In the genomic region with DNA sequence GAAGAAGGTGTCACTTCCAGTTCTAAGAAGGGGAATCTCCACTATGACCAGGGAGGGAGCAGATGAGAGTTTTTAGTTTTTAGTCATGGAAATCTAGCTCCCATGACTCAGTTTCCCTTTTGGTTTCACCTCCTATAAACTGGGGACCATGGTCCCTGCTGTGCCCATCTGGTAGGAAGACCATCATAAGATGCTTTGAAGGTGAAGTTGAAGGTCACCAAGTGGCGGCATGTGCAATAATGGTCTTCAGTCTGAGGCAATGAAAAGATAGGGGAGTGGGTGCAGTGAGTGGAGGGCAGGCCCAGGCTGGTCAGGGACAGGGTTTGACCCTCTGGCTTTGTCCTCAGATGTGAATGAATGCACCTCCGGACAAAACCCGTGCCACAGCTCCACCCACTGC, we compare ENCODE assay signal across 1 cellular context.
TF ChIP-seq lines count a peak whose summit lies in the region.

No MANE protein-coding gene starts in this region.

TF ChIP-seq in K562, 482 proteins besides CTCF, POLR2A, EP300 and RAD21:
- peak; percentile 41; the same call in 1 of the 2 replicates for TF ChIP-seq POLR2G (IDR thresholded peaks at IDR 0.05; ENCODE audit: low read depth, low read length)
